13 cellular contexts compared by ENCODE assay signal in the genomic region with DNA sequence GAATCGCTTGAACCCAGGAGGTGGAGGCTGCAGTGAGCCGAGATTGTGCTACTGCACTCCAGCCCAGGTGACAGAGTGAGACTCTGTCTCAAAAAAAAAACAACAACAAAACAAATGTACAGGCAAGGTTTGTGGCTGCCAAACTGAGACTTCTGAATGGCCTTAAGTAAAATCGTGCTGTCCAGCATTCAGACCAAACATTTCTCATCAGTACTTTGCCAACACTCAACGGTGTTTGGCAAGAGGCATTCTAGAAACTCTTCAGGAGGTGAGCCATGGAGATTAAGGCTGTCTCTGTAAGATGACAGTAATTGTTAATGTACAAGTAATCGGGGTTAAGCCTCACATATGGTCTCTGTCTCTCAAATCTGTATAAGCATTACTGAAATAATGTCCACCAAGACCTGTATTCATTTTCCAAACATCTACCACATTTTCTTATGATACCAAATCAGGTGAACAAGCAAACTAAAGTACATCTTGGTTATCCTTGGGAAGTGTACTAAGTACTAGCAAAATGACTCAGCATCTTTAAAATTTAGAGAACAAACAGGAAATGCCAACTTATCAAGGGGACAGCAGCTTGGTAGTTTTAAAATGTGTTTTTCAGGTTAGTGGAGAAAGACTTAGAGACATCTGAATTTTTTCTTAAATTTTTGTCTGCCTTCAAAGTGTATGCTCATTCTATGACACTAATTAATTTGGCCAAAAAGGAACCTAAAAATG. TPM values are rescaled to one million over a fixed set of nuclear protein-coding genes. Genes with fewer than 3 reads are reported as not detected.
DNase-seq lines count a peak whose midpoint lies in the region; ATAC-seq and TF ChIP-seq lines count a peak whose summit lies in the region.
"Had no signal": no experiment of that assay in that cellular context is flagged by ENCODE, and none has a peak within 500 bp of the region (broad histone marks: within the 10 kb centered on the region; RNA-seq: fewer than 3 reads in every experiment).

No MANE protein-coding gene starts in this region.

- H2BK120ac ChIP-seq in mesenchymal stem cell (ENCODE audit: low read depth, low read length), result no peak overlapping the region

- H2BK5ac ChIP-seq in mesenchymal stem cell (ENCODE audit: low read depth, low read length, poor library complexity, severe bottlenecking), result no peak overlapping the region

- H3K9me3 Mint-ChIP-seq in chondrocyte (ENCODE audit: low read depth), result no peaks in the 10 kb centered on the region
- no peaks in the 10 kb centered on the region for H3K9me3 Mint-ChIP-seq in activated CD4-positive, alpha-beta T cell treated with anti-CD3 and anti-CD28 coated beads for 36 hours (ENCODE audit: low read depth)
- H3K9me3 Mint-ChIP-seq: activated T-cell treated with anti-CD3 and anti-CD28 coated beads, Interleukin-2, amount 50 U/mL, for 24 hours had no signal

- H3K9me3 ChIP-seq in OCI-LY7 (ENCODE audit: low read length) (no peaks in the 10 kb centered on the region), mesenchymal stem cell (ENCODE audit: control insufficient read depth, low read length) (no peaks in the 10 kb centered on the region)

- no peaks in the 10 kb centered on the region for H3K36me3 Mint-ChIP-seq in chondrocyte (ENCODE audit: low read depth)
- H3K36me3 Mint-ChIP-seq in activated CD4-positive, alpha-beta T cell treated with anti-CD3 and anti-CD28 coated beads for 36 hours (ENCODE audit: low read depth), result no peaks in the 10 kb centered on the region

- no peak overlapping the region for H3K27ac ChIP-seq in OCI-LY7 (ENCODE audit: low read depth, low read length, poor library complexity, severe bottlenecking)
- no peak overlapping the region for H3K27ac ChIP-seq in mesenchymal stem cell (ENCODE audit: low read length, poor library complexity, severe bottlenecking)
- H3K27ac ChIP-seq: HL-60 had no signal

- CTCF ChIA-PET in OCI-LY7 (lab: Charles Lee; ENCODE audit: unreplicated experiment), result no interaction called here
- CTCF ChIA-PET in activated CD4-positive, alpha-beta T cell treated with anti-CD3 and anti-CD28 coated beads for 36 hours (lab: Charles Lee), result interaction anchor here (1.2 to 3.5 kb wide), 2 partner anchors 15 to 16 kb away, joined by 10 to 16 read pairs; no protein-coding TSS in a partner anchor

- H2AFZ ChIP-seq in OCI-LY7 (ENCODE audit: low read length) (0 out of 2 replicates have a peak overlapping the region, but pooled peaks have one; percentile 13), mesenchymal stem cell (ENCODE audit: low read depth, low read length) (no peak overlapping the region)

- H3K4me3 ChIP-seq in OCI-LY7 (ENCODE audit: low read depth, low read length, poor library complexity, severe bottlenecking) (no peak overlapping the region), mesenchymal stem cell (ENCODE audit: insufficient read depth in 1 of 2, low read depth in 1 of 2, low read length in 2 of 2) (no peak overlapping the region)

- H3K4me1 ChIP-seq in OCI-LY7 (ENCODE audit: insufficient read depth, low read length, poor library complexity, severe bottlenecking) (no peaks in the 10 kb centered on the region), mesenchymal stem cell (ENCODE audit: control insufficient read depth, insufficient read depth, low read depth, low read length) (peaks cover 2% of the 10 kb centered on the region)

- ATAC-seq in GM18858 (IDR thresholded peaks at IDR 0.05; ENCODE audit: unreplicated experiment), result no peak
- ATAC-seq in activated CD4-positive, alpha-beta T cell treated with anti-CD3 and anti-CD28 coated beads for 36 hours, result no peak
- no peak for ATAC-seq in GM18519 (IDR thresholded peaks at IDR 0.05; ENCODE audit: low FRiP score, unreplicated experiment)

- no peaks in the 10 kb centered on the region for H4K20me1 ChIP-seq in OCI-LY7 (ENCODE audit: insufficient read depth, low read length)

- peak overlapping the region; percentile 28 to 45 for H3K18ac ChIP-seq in mesenchymal stem cell (ENCODE audit: low read depth in 1 of 2, low read length in 2 of 2)

- no peak overlapping the region for H3K23ac ChIP-seq in mesenchymal stem cell (ENCODE audit: low read length in 2 of 2)

- H4K8ac ChIP-seq in mesenchymal stem cell (ENCODE audit: low read length), result peak overlapping the region; percentile 16

- H3K27ac Mint-ChIP-seq in chondrocyte (ENCODE audit: unreplicated experiment), result peak overlapping the region; percentile 39
- no peak overlapping the region for H3K27ac Mint-ChIP-seq in activated CD4-positive, alpha-beta T cell treated with anti-CD3 and anti-CD28 coated beads for 36 hours
- H3K27ac Mint-ChIP-seq: activated T-cell treated with anti-CD3 and anti-CD28 coated beads, Interleukin-2, amount 50 U/mL, for 24 hours had no signal

- H4K91ac ChIP-seq in mesenchymal stem cell (ENCODE audit: low read length), result peak overlapping the region; percentile 59

- no peak overlapping the region for H2BK15ac ChIP-seq in mesenchymal stem cell (ENCODE audit: low read depth, poor library complexity, severe bottlenecking)

- H3K4me1 Mint-ChIP-seq in chondrocyte (ENCODE audit: low read depth), result peaks cover 7% of the 10 kb centered on the region
- peaks cover 5% of the 10 kb centered on the region for H3K4me1 Mint-ChIP-seq in activated CD4-positive, alpha-beta T cell treated with anti-CD3 and anti-CD28 coated beads for 36 hours

- H2BK12ac ChIP-seq in mesenchymal stem cell (ENCODE audit: low read length in 2 of 2), result peak overlapping the region in 1 of 2 experiments; percentile 15

- no peaks in the 10 kb centered on the region for H3K27me3 ChIP-seq in mesenchymal stem cell (ENCODE audit: control insufficient read depth in 1 of 2, insufficient read depth in 1 of 2, low read length in 2 of 2)

- H2AK5ac ChIP-seq in mesenchymal stem cell (ENCODE audit: low read length, severe bottlenecking), result no peak overlapping the region

- H3K79me1 ChIP-seq in mesenchymal stem cell (replicated peaks; ENCODE audit: low read length, poor library complexity, severe bottlenecking), result peaks cover 21% of the 10 kb centered on the region

- H3K79me2 ChIP-seq in OCI-LY7 (ENCODE audit: insufficient read depth, low read depth, low read length), result no peaks in the 10 kb centered on the region

- H3K36me3 ChIP-seq in OCI-LY7 (ENCODE audit: insufficient read depth, low read length), result no peaks in the 10 kb centered on the region
- peaks cover 0 to 3% of the 10 kb centered on the region in 2 experiments for H3K36me3 ChIP-seq in mesenchymal stem cell (ENCODE audit: control insufficient read depth in 1 of 2, insufficient read depth in 2 of 2, low read depth in 1 of 2, low read length in 2 of 2)

- no peak overlapping the region for H3K9ac ChIP-seq in mesenchymal stem cell (ENCODE audit: low read length)

- H3K4me3 Mint-ChIP-seq in chondrocyte (ENCODE audit: unreplicated experiment), result no peak overlapping the region
- no peak overlapping the region for H3K4me3 Mint-ChIP-seq in activated CD4-positive, alpha-beta T cell treated with anti-CD3 and anti-CD28 coated beads for 36 hours
- H3K4me3 Mint-ChIP-seq: activated T-cell treated with anti-CD3 and anti-CD28 coated beads, Interleukin-2, amount 50 U/mL, for 24 hours had no signal

- H3K9me2 ChIP-seq in OCI-LY7 (ENCODE audit: insufficient read depth, low read length), result no peaks in the 10 kb centered on the region

- 86% methylated on average over 4 of the region's 5 CpGs for WGBS in mesenchymal stem cell

- intact Hi-C loops in OCI-LY7 (cut with micrococcal nuclease; ENCODE audit: unreplicated experiment), result no loop called here
- intact Hi-C loops in activated CD4-positive, alpha-beta T cell treated with anti-CD3 and anti-CD28 coated beads for 36 hours (cut with DNase I, micrococcal nuclease), result no loop called here

- DNase-seq in ELR (ENCODE audit: low read depth) (peak; percentile 39), OCI-LY7 (ENCODE audit: low spot score) (no peak), chondrocyte (ENCODE audit: low spot score) (no peak), mesenchymal stem cell (peak; percentile 58), GM20000 (ENCODE audit: low spot score) (no peak)
- no peak for DNase-seq in activated CD4-positive, alpha-beta T cell treated with anti-CD3 and anti-CD28 coated beads for 36 hours
- DNase-seq: activated T-cell treated with anti-CD3 and anti-CD28 coated beads, Interleukin-2, amount 50 U/mL, for 24 hours; amygdala; NCI-H1105 treated with DMSO at 0.1 percent for 48 hours; NCI-H510A treated with DMSO at 0.1 percent for 48 hours had no signal

- no peaks in the 10 kb centered on the region for H3K27me3 Mint-ChIP-seq in chondrocyte (ENCODE audit: low read depth)
- no peaks in the 10 kb centered on the region for H3K27me3 Mint-ChIP-seq in activated CD4-positive, alpha-beta T cell treated with anti-CD3 and anti-CD28 coated beads for 36 hours
- H3K27me3 Mint-ChIP-seq: activated T-cell treated with anti-CD3 and anti-CD28 coated beads, Interleukin-2, amount 50 U/mL, for 24 hours had no signal

- H3K4me2 ChIP-seq in OCI-LY7 (ENCODE audit: low read length) (no peak overlapping the region), mesenchymal stem cell (ENCODE audit: low read length, poor library complexity, severe bottlenecking) (no peak overlapping the region)

- no peak for TF ChIP-seq CTCF in OCI-LY7 (conservative IDR thresholded peaks at IDR 0.05; ENCODE audit: low read length)
- TF ChIP-seq CTCF in chondrocyte (IDR thresholded peaks at IDR 0.05), result no peak
- no peak for TF ChIP-seq CTCF in GM20000 (IDR thresholded peaks at IDR 0.05; ENCODE audit: extremely low read depth, missing control alignments)

- POLR2A ChIA-PET in OCI-LY7 (lab: Charles Lee), result no interaction called here
- POLR2A ChIA-PET in activated CD4-positive, alpha-beta T cell treated with anti-CD3 and anti-CD28 coated beads for 36 hours (lab: Charles Lee), result no interaction called here

- no peak overlapping the region for H3K14ac ChIP-seq in mesenchymal stem cell (ENCODE audit: low read length in 2 of 2)

- peak overlapping the region in 1 of 2 experiments; percentile 32 for H3K4ac ChIP-seq in mesenchymal stem cell (ENCODE audit: low read depth in 1 of 2, low read length in 2 of 2)

- BruUV-seq in OCI-LY7 (replicated peaks; lab: Mats Ljungman, UMichigan), result no TSS peak

RNA-seq across cellular contexts. Expression of a gene that starts 29.3 kb away (rescaled TPM):
- total RNA-seq in OCI-LY7 (2014; rRNA removed; shearing (Covaris generic)), result not detected in 2 replicates
- 0.24 TPM in 1 of 2 replicates, not detected in the other for total RNA-seq in OCI-LY7 (2022)
- total RNA-seq in chondrocyte, result 46.9 to 61.0 TPM (median 48.4 TPM) in 3 replicates
- polyA plus RNA-seq in mesenchymal stem cell (2013, experiment 1 of 2), result 579 TPM
- polyA plus RNA-seq in mesenchymal stem cell (2013, experiment 2 of 2), result 591 TPM
- total RNA-seq in activated CD4-positive, alpha-beta T cell treated with anti-CD3 and anti-CD28 coated beads for 36 hours, result 10 to 100 TPM; 30.9 to 46.6 TPM

RNA-seq across cellular contexts. Expression of a gene that starts 52.5 kb away (rescaled TPM):
- total RNA-seq in OCI-LY7 (2014; rRNA removed; shearing (Covaris generic)), result 25.4 and 36.2 TPM in 2 replicates
- total RNA-seq in OCI-LY7 (2022), result 36.5 and 38.6 TPM in 2 replicates
- 23.5 to 24.6 TPM (median 23.8 TPM) in 3 replicates for total RNA-seq in chondrocyte
- 22.5 TPM for polyA plus RNA-seq in mesenchymal stem cell (2013, experiment 1 of 2)
- polyA plus RNA-seq in mesenchymal stem cell (2013, experiment 2 of 2), result 21.7 TPM
- total RNA-seq in activated CD4-positive, alpha-beta T cell treated with anti-CD3 and anti-CD28 coated beads for 36 hours, result 10 to 100 TPM; 37.5 to 39.7 TPM

Comparison
In these comparisons a context has a peak if more than half of its experiments do, and no peak if none do; other contexts are left out.
1. DNase-seq: peak in ELR (single experiment) and mesenchymal stem cell (single experiment); none in OCI-LY7 (single experiment), chondrocyte (single experiment), activated CD4-positive, alpha-beta T cell treated with anti-CD3 and anti-CD28 coated beads for 36 hours (single experiment) and GM20000 (single experiment).
2. RNA of a gene that starts 29.3 kb away (total RNA-seq): 46.9 to 61.0 TPM in chondrocyte and 30.9 to 46.6 TPM in activated CD4-positive, alpha-beta T cell treated with anti-CD3 and anti-CD28 coated beads for 36 hours; 0.24 TPM in OCI-LY7; every median in the first group is over 10 times any median in the second.